Comparison of ENCODE assay signal across 30 cellular contexts in genomic region chr6:23531666-23532065, GRCh38.
"Had no signal": no experiment of that assay in that cellular context is flagged by ENCODE, and none has a peak within 500 bp of the region (broad histone marks: within the 10 kb centered on the region; RNA-seq: fewer than 3 reads in every experiment).

No MANE protein-coding gene starts in this region.

- DNase-seq: activated CD4-positive, alpha-beta memory T cell treated with anti-CD3 and anti-CD28 coated beads, Interleukin-2, amount 10 ng/mL, durations not matched to agents 7 days and 5 days; activated CD4-positive, alpha-beta T cell treated with anti-CD3 and anti-CD28 coated beads for 36 hours; activated CD4-positive, alpha-beta T cell treated with anti-CD3 and anti-CD28 coated beads, Interleukin-2, amount 10 ng/mL, durations not matched to agents 24 days and 14 days; activated CD4-positive, CD25-positive, alpha-beta regulatory T cell; activated CD4-positive, CD25-positive, alpha-beta regulatory T cell treated with anti-CD3 and anti-CD28 coated beads, Interleukin-2, amount 50 U/mL, for 72 hours; activated CD8-positive, alpha-beta memory T cell treated with anti-CD3 and anti-CD28 coated beads, Interleukin-2, amount 50 U/mL, for 48 hours; activated gamma-delta T cell; activated naive CD4-positive, alpha-beta T cell; activated naive CD4-positive, alpha-beta T cell treated with anti-CD3 and anti-CD28 coated beads, Interleukin-2, amount 10 ng/mL, durations not matched to agents 7 days and 5 days; activated naive CD8-positive, alpha-beta T cell treated with anti-CD3 and anti-CD28 coated beads, Interleukin-2, amount 10 ng/mL, durations not matched to agents 7 days and 5 days; activated T-cell treated with anti-CD3 and anti-CD28 coated beads for 4 hours; activated T-cell treated with anti-CD3 and anti-CD28 coated beads, Interleukin-2, amount 50 U/mL, for 24 hours; activated T-cell treated with anti-CD3 and anti-CD28 coated beads, Interleukin-2, amount 50 U/mL, for 72 hours; cortex of kidney; dermis blood vessel endothelial cell; effector CD4-positive, alpha-beta T cell; effector memory CD8-positive, alpha-beta T cell; erythroblast; gastrocnemius medialis; glutamatergic neuron; T-helper 1 cell; T-helper 17 cell; T1000 had no signal

- FAIRE-seq: colon had no signal

- ATAC-seq: activated CD4-positive, alpha-beta T cell treated with anti-CD3 and anti-CD28 coated beads for 36 hours; activated naive CD4-positive, alpha-beta T cell treated with anti-CD3 and anti-CD28 coated beads, Interleukin-2, amount 50 U/mL, for 72 hours; activated T-cell treated with anti-CD3 and anti-CD28 coated beads, Interleukin-2, amount 50 U/mL, for 72 hours; effector memory CD8-positive, alpha-beta T cell; gastrocnemius medialis; T-helper 17 cell had no signal

- H3K27me3 ChIP-seq: ascending aorta, breast epithelium, cardiac muscle cell, esophagus muscularis mucosa, foreskin keratinocyte, gastrocnemius medialis had no signal

- H3K4me1 ChIP-seq: ascending aorta, breast epithelium, foreskin keratinocyte, gastrocnemius medialis had no signal

- H3K9me3 ChIP-seq: ascending aorta, breast epithelium, esophagus muscularis mucosa, gastrocnemius medialis had no signal

- H3K27ac ChIP-seq: ascending aorta, cardiac muscle cell, esophagus muscularis mucosa, foreskin keratinocyte, gastrocnemius medialis had no signal

- H3K4me3 ChIP-seq: ascending aorta, breast epithelium, cardiac muscle cell, esophagus muscularis mucosa, gastrocnemius medialis had no signal

- H3K36me3 ChIP-seq: ascending aorta, breast epithelium, cardiac muscle cell, esophagus muscularis mucosa, gastrocnemius medialis had no signal
